In genomic region chr22:21001601-21002325, GRCh38 we compare ENCODE assay signal across 1 cellular context.
TF ChIP-seq lines count a peak whose summit lies in the region.

THAP7 (minus strand) TSS chr22:21002118; CDS start chr22:21001911, 207 bp downstream.

TF ChIP-seq in HepG2, 621 proteins besides CTCF, POLR2A, EP300 and RAD21 (continued from another document and continues in another):
- TF ChIP-seq ZBTB39 (CRISPR knock-in tag; IDR thresholded peaks at IDR 0.05) (peak; percentile 89), ATF7 (IDR thresholded peaks at IDR 0.05) (no peak), ATF7 (CRISPR knock-in tag; IDR thresholded peaks at IDR 0.05) (no peak), ZZZ3 (CRISPR knock-in tag; IDR thresholded peaks at IDR 0.05; ENCODE audit: borderline replicate concordance) (no peak), SNAPC4 (CRISPR knock-in tag; IDR thresholded peaks at IDR 0.05) (peak; percentile 93), PHF20 (CRISPR knock-in tag; IDR thresholded peaks at IDR 0.05) (peak; percentile 86), ZBTB42 (CRISPR knock-in tag; IDR thresholded peaks at IDR 0.05) (no peak; the same call in 1 of the 2 replicates), RERE (CRISPR knock-in tag; IDR thresholded peaks at IDR 0.05; ENCODE audit: low read depth) (0 out of 2 replicates have a peak, but pooled peaks have one; percentile 9), EZH2 (conservative IDR thresholded peaks at IDR 0.05; ENCODE audit: low read depth, low read length) (no peak), MAF1 (CRISPR knock-in tag; IDR thresholded peaks at IDR 0.05; ENCODE audit: borderline replicate concordance) (no peak), ZFP90 (CRISPR knock-in tag; IDR thresholded peaks at IDR 0.05; ENCODE audit: borderline replicate concordance) (no peak; the same call in 1 of the 2 replicates), ZSCAN30 (CRISPR knock-in tag; IDR thresholded peaks at IDR 0.05) (peak; percentile 93), ZNF30 (CRISPR knock-in tag; IDR thresholded peaks at IDR 0.05) (peak; percentile 57; the same call in 1 of the 2 replicates), ZNF607 (CRISPR knock-in tag; IDR thresholded peaks at IDR 0.05; ENCODE audit: borderline replicate concordance) (peak; percentile 85; the same call in 1 of the 2 replicates), U2AF1 (optimal IDR thresholded peaks at IDR 0.05; ENCODE audit: low read depth, low read length) (peak; percentile 81), ZNF550 (CRISPR knock-in tag; IDR thresholded peaks at IDR 0.05; ENCODE audit: borderline replicate concordance) (peak; percentile 70; the same call in 1 of the 2 replicates), ZNF879 (CRISPR knock-in tag; IDR thresholded peaks at IDR 0.05) (peak; percentile 12; the same call in 1 of the 2 replicates), PTBP1 (IDR thresholded peaks at IDR 0.05; ENCODE audit: low read depth, low read length, poor library complexity, severe bottlenecking) (no peak), POGK (CRISPR knock-in tag; conservative IDR thresholded peaks at IDR 0.05) (peak; percentile 41), ZSCAN21 (CRISPR knock-in tag; IDR thresholded peaks at IDR 0.05; ENCODE audit: borderline replicate concordance) (peak; percentile 41; the same call in 1 of the 2 replicates), NFATC3 (CRISPR knock-in tag; IDR thresholded peaks at IDR 0.05) (no peak), THAP11 (CRISPR knock-in tag; IDR thresholded peaks at IDR 0.05) (peak; percentile 91), ZNF563 (CRISPR knock-in tag; IDR thresholded peaks at IDR 0.05) (no peak), DPF2 (CRISPR knock-in tag; IDR thresholded peaks at IDR 0.05; ENCODE audit: borderline replicate concordance, low read depth) (no peak), ZNF75D (CRISPR knock-in tag; IDR thresholded peaks at IDR 0.05; ENCODE audit: borderline replicate concordance) (no peak), ZNF33B (CRISPR knock-in tag; IDR thresholded peaks at IDR 0.05) (peak; percentile 84; the same call in 1 of the 2 replicates), ZNF878 (CRISPR knock-in tag; IDR thresholded peaks at IDR 0.05) (no peak; the same call in 1 of the 2 replicates)
- TF ChIP-seq, protein P1, sequence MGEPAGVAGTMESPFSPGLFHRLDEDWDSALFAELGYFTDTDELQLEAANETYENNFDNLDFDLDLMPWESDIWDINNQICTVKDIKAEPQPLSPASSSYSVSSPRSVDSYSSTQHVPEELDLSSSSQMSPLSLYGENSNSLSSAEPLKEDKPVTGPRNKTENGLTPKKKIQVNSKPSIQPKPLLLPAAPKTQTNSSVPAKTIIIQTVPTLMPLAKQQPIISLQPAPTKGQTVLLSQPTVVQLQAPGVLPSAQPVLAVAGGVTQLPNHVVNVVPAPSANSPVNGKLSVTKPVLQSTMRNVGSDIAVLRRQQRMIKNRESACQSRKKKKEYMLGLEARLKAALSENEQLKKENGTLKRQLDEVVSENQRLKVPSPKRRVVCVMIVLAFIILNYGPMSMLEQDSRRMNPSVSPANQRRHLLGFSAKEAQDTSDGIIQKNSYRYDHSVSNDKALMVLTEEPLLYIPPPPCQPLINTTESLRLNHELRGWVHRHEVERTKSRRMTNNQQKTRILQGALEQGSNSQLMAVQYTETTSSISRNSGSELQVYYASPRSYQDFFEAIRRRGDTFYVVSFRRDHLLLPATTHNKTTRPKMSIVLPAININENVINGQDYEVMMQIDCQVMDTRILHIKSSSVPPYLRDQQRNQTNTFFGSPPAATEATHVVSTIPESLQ (CRISPR knock-in tag; conservative IDR thresholded peaks at IDR 0.05) = no peak
- TF ChIP-seq, protein P2, sequence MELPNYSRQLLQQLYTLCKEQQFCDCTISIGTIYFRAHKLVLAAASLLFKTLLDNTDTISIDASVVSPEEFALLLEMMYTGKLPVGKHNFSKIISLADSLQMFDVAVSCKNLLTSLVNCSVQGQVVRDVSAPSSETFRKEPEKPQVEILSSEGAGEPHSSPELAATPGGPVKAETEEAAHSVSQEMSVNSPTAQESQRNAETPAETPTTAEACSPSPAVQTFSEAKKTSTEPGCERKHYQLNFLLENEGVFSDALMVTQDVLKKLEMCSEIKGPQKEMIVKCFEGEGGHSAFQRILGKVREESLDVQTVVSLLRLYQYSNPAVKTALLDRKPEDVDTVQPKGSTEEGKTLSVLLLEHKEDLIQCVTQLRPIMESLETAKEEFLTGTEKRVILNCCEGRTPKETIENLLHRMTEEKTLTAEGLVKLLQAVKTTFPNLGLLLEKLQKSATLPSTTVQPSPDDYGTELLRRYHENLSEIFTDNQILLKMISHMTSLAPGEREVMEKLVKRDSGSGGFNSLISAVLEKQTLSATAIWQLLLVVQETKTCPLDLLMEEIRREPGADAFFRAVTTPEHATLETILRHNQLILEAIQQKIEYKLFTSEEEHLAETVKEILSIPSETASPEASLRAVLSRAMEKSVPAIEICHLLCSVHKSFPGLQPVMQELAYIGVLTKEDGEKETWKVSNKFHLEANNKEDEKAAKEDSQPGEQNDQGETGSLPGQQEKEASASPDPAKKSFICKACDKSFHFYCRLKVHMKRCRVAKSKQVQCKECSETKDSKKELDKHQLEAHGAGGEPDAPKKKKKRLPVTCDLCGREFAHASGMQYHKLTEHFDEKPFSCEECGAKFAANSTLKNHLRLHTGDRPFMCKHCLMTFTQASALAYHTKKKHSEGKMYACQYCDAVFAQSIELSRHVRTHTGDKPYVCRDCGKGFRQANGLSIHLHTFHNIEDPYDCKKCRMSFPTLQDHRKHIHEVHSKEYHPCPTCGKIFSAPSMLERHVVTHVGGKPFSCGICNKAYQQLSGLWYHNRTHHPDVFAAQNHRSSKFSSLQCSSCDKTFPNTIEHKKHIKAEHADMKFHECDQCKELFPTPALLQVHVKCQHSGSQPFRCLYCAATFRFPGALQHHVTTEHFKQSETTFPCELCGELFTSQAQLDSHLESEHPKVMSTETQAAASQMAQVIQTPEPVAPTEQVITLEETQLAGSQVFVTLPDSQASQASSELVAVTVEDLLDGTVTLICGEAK (IDR thresholded peaks at IDR 0.05) = no peak
- TF ChIP-seq, protein P2 (CRISPR knock-in tag; IDR thresholded peaks at IDR 0.05) = peak; percentile 65
